1 cellular context compared by ENCODE assay signal in genomic region chr20:18380908-18381529, GRCh38.
TF ChIP-seq lines count a peak whose summit lies in the region.

No MANE protein-coding gene starts in this region.

TF ChIP-seq in HepG2, 621 proteins besides CTCF, POLR2A, EP300 and RAD21 (continued from another document and continues in another):
- TF ChIP-seq, protein P1, sequence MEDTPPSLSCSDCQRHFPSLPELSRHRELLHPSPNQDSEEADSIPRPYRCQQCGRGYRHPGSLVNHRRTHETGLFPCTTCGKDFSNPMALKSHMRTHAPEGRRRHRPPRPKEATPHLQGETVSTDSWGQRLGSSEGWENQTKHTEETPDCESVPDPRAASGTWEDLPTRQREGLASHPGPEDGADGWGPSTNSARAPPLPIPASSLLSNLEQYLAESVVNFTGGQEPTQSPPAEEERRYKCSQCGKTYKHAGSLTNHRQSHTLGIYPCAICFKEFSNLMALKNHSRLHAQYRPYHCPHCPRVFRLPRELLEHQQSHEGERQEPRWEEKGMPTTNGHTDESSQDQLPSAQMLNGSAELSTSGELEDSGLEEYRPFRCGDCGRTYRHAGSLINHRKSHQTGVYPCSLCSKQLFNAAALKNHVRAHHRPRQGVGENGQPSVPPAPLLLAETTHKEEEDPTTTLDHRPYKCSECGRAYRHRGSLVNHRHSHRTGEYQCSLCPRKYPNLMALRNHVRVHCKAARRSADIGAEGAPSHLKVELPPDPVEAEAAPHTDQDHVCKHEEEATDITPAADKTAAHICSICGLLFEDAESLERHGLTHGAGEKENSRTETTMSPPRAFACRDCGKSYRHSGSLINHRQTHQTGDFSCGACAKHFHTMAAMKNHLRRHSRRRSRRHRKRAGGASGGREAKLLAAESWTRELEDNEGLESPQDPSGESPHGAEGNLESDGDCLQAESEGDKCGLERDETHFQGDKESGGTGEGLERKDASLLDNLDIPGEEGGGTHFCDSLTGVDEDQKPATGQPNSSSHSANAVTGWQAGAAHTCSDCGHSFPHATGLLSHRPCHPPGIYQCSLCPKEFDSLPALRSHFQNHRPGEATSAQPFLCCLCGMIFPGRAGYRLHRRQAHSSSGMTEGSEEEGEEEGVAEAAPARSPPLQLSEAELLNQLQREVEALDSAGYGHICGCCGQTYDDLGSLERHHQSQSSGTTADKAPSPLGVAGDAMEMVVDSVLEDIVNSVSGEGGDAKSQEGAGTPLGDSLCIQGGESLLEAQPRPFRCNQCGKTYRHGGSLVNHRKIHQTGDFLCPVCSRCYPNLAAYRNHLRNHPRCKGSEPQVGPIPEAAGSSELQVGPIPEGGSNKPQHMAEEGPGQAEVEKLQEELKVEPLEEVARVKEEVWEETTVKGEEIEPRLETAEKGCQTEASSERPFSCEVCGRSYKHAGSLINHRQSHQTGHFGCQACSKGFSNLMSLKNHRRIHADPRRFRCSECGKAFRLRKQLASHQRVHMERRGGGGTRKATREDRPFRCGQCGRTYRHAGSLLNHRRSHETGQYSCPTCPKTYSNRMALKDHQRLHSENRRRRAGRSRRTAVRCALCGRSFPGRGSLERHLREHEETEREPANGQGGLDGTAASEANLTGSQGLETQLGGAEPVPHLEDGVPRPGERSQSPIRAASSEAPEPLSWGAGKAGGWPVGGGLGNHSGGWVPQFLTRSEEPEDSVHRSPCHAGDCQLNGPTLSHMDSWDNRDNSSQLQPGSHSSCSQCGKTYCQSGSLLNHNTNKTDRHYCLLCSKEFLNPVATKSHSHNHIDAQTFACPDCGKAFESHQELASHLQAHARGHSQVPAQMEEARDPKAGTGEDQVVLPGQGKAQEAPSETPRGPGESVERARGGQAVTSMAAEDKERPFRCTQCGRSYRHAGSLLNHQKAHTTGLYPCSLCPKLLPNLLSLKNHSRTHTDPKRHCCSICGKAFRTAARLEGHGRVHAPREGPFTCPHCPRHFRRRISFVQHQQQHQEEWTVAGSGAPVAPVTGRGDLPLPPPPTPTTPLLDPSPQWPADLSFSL (CRISPR knock-in tag; IDR thresholded peaks at IDR 0.05): no peak
- TF ChIP-seq ZNF768 (CRISPR knock-in tag; IDR thresholded peaks at IDR 0.05) (peak; percentile 28; the same call in 1 of the 2 replicates), AGO2 (optimal IDR thresholded peaks at IDR 0.05; ENCODE audit: low read depth, low read length) (no peak), ZBTB21 (CRISPR knock-in tag; IDR thresholded peaks at IDR 0.05) (no peak), NFE2 (CRISPR knock-in tag; IDR thresholded peaks at IDR 0.05) (no peak), UBTF (CRISPR knock-in tag; IDR thresholded peaks at IDR 0.05) (no peak), PHF5A (CRISPR knock-in tag; IDR thresholded peaks at IDR 0.05; ENCODE audit: low read depth, unreplicated experiment) (no peak), STAG1 (CRISPR knock-in tag; IDR thresholded peaks at IDR 0.05) (peak; percentile 79), EEA1 (CRISPR knock-in tag; IDR thresholded peaks at IDR 0.05; ENCODE audit: borderline replicate concordance) (0 out of 2 replicates have a peak, but pooled peaks have one; percentile 57), ZNF296 (CRISPR knock-in tag; conservative IDR thresholded peaks at IDR 0.05) (no peak), ZNF180 (CRISPR knock-in tag; IDR thresholded peaks at IDR 0.05; ENCODE audit: borderline replicate concordance, low read depth) (no peak), MIXL1 (CRISPR knock-in tag; IDR thresholded peaks at IDR 0.05) (no peak), ZNF468 (CRISPR knock-in tag; IDR thresholded peaks at IDR 0.05) (no peak), ZBTB42 (CRISPR knock-in tag; IDR thresholded peaks at IDR 0.05) (no peak), MATR3 (CRISPR knock-in tag; IDR thresholded peaks at IDR 0.05) (no peak), NFKB2 (CRISPR knock-in tag; IDR thresholded peaks at IDR 0.05; ENCODE audit: borderline replicate concordance) (peak; percentile 55; the same call in 1 of the 2 replicates), ASH2L (IDR thresholded peaks at IDR 0.05; ENCODE audit: insufficient read length, low read depth, low read length) (no peak), NFKBIZ (CRISPR knock-in tag; IDR thresholded peaks at IDR 0.05) (no peak), ZNF230 (CRISPR knock-in tag; IDR thresholded peaks at IDR 0.05) (no peak), ZNF367 (CRISPR knock-in tag; IDR thresholded peaks at IDR 0.05; ENCODE audit: borderline replicate concordance) (no peak), ETV5 (CRISPR knock-in tag; IDR thresholded peaks at IDR 0.05; ENCODE audit: borderline replicate concordance) (no peak), PITX1 (CRISPR knock-in tag; IDR thresholded peaks at IDR 0.05) (peak; percentile 42; the same call in 1 of the 2 replicates), KAT7 (CRISPR knock-in tag; IDR thresholded peaks at IDR 0.05; ENCODE audit: borderline replicate concordance) (no peak), KDM5B (CRISPR knock-in tag; IDR thresholded peaks at IDR 0.05; ENCODE audit: borderline replicate concordance) (0 out of 2 replicates have a peak, but pooled peaks have one; percentile 53), RNF2 (conservative IDR thresholded peaks at IDR 0.05; ENCODE audit: low read depth) (no peak), IRF1 (CRISPR knock-in tag; IDR thresholded peaks at IDR 0.05; ENCODE audit: low read depth) (no peak), ZNF644 (CRISPR knock-in tag; IDR thresholded peaks at IDR 0.05; ENCODE audit: low read depth) (0 out of 2 replicates have a peak, but pooled peaks have one; percentile 20), ZNF501 (CRISPR knock-in tag; IDR thresholded peaks at IDR 0.05) (peak; percentile 45; the same call in 1 of the 2 replicates), ZNF281 (CRISPR knock-in tag; IDR thresholded peaks at IDR 0.05; ENCODE audit: borderline replicate concordance) (no peak), ZBTB38 (CRISPR knock-in tag; IDR thresholded peaks at IDR 0.05) (no peak), HDAC1 (CRISPR knock-in tag; IDR thresholded peaks at IDR 0.05) (no peak), SCMH1 (CRISPR knock-in tag; IDR thresholded peaks at IDR 0.05; ENCODE audit: borderline replicate concordance) (no peak), HNF1A (IDR thresholded peaks at IDR 0.05; ENCODE audit: low read depth) (no peak), HNF1A (CRISPR knock-in tag; IDR thresholded peaks at IDR 0.05; ENCODE audit: borderline replicate concordance) (no peak), ETV6 (CRISPR knock-in tag; conservative IDR thresholded peaks at IDR 0.05) (no peak)
- TF ChIP-seq, protein P2, sequence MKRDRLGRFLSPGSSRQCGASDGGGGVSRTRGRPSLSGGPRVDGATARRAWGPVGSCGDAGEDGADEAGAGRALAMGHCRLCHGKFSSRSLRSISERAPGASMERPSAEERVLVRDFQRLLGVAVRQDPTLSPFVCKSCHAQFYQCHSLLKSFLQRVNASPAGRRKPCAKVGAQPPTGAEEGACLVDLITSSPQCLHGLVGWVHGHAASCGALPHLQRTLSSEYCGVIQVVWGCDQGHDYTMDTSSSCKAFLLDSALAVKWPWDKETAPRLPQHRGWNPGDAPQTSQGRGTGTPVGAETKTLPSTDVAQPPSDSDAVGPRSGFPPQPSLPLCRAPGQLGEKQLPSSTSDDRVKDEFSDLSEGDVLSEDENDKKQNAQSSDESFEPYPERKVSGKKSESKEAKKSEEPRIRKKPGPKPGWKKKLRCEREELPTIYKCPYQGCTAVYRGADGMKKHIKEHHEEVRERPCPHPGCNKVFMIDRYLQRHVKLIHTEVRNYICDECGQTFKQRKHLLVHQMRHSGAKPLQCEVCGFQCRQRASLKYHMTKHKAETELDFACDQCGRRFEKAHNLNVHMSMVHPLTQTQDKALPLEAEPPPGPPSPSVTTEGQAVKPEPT (CRISPR knock-in tag; IDR thresholded peaks at IDR 0.05; ENCODE audit: low read depth): no peak
- TF ChIP-seq, protein P3, sequence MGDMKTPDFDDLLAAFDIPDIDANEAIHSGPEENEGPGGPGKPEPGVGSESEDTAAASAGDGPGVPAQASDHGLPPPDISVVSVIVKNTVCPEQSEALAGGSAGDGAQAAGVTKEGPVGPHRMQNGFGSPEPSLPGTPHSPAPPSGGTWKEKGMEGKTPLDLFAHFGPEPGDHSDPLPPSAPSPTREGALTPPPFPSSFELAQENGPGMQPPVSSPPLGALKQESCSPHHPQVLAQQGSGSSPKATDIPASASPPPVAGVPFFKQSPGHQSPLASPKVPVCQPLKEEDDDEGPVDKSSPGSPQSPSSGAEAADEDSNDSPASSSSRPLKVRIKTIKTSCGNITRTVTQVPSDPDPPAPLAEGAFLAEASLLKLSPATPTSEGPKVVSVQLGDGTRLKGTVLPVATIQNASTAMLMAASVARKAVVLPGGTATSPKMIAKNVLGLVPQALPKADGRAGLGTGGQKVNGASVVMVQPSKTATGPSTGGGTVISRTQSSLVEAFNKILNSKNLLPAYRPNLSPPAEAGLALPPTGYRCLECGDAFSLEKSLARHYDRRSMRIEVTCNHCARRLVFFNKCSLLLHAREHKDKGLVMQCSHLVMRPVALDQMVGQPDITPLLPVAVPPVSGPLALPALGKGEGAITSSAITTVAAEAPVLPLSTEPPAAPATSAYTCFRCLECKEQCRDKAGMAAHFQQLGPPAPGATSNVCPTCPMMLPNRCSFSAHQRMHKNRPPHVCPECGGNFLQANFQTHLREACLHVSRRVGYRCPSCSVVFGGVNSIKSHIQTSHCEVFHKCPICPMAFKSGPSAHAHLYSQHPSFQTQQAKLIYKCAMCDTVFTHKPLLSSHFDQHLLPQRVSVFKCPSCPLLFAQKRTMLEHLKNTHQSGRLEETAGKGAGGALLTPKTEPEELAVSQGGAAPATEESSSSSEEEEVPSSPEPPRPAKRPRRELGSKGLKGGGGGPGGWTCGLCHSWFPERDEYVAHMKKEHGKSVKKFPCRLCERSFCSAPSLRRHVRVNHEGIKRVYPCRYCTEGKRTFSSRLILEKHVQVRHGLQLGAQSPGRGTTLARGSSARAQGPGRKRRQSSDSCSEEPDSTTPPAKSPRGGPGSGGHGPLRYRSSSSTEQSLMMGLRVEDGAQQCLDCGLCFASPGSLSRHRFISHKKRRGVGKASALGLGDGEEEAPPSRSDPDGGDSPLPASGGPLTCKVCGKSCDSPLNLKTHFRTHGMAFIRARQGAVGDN (CRISPR knock-in tag; IDR thresholded peaks at IDR 0.05): peak; percentile 32
